ENCODE assay signal across 22 cellular contexts in genomic region chr5:67243944-67244343, GRCh38. TPM values are rescaled to one million over a fixed set of nuclear protein-coding genes. Genes with fewer than 3 reads are reported as not detected.
"Had no signal": no experiment of that assay in that cellular context is flagged by ENCODE, and none has a peak within 500 bp of the region (broad histone marks: within the 10 kb centered on the region; RNA-seq: fewer than 3 reads in every experiment).

No MANE protein-coding gene starts in this region.

- ATAC-seq: mucosa of descending colon; naive thymus-derived CD8-positive, alpha-beta T cell had no signal

- H3K36me3 Mint-ChIP-seq: immature natural killer cell; naive thymus-derived CD8-positive, alpha-beta T cell had no signal

- H3K4me3 ChIP-seq: dorsolateral prefrontal cortex, gastrocnemius medialis, left ventricle myocardium inferior, mucosa of descending colon, right atrium auricular region, smooth muscle cell, suprapubic skin, tibial artery, upper lobe of left lung, uterus had no signal

- H3K4me3 Mint-ChIP-seq: immature natural killer cell; naive thymus-derived CD8-positive, alpha-beta T cell; neural crest cell had no signal

- DNase-seq: cortex of kidney; dorsolateral prefrontal cortex; effector CD8-positive, alpha-beta T cell; glutamatergic neuron; immature natural killer cell; left ventricle myocardium inferior; mammary epithelial cell; mucosa of descending colon; naive thymus-derived CD8-positive, alpha-beta T cell; stimulated activated CD4-positive, alpha-beta T cell treated with anti-CD3 and anti-CD28 coated beads, Interleukin-2, amount 100 ng/mL, for 48 hours; stimulated activated naive CD4-positive, alpha-beta T cell treated with Interleukin-2 at 50 U/mL for 16 hours; tibial artery; uterus had no signal

- H3K27me3 ChIP-seq: dorsolateral prefrontal cortex, gastrocnemius medialis, right atrium auricular region, suprapubic skin, tibial artery, upper lobe of left lung, uterus had no signal

- H3K27ac ChIP-seq: dorsolateral prefrontal cortex, right atrium auricular region, suprapubic skin, tibial artery, uterus had no signal

- H3K36me3 ChIP-seq: gastrocnemius medialis, left ventricle myocardium inferior, right atrium auricular region, suprapubic skin, tibial artery, upper lobe of left lung, uterus had no signal

- H3K27me3 Mint-ChIP-seq: naive thymus-derived CD8-positive, alpha-beta T cell had no signal

- H3K27ac Mint-ChIP-seq: immature natural killer cell had no signal

- H3K9me3 ChIP-seq: gastrocnemius medialis, left ventricle myocardium inferior, mucosa of descending colon, right atrium auricular region, suprapubic skin, tibial artery, upper lobe of left lung, uterus had no signal

RNA-seq across cellular contexts. Expression of gene CD180, which starts 47.3 kb away (rescaled TPM):
- total RNA-seq: fibroblast of villous mesenchyme, neural crest cell, osteocyte, smooth muscle cell had no signal
- polyA plus RNA-seq: keratinocyte, smooth muscle cell had no signal
